13 cellular contexts compared by ENCODE assay signal in genomic region chr22:32839776-32840571, GRCh38. TPM values are rescaled to one million over a fixed set of nuclear protein-coding genes. Genes with fewer than 3 reads are reported as not detected.
DNase-seq lines count a peak whose midpoint lies in the region; ATAC-seq, FAIRE-seq and TF ChIP-seq lines count a peak whose summit lies in the region.
"Had no signal": no experiment of that assay in that cellular context is flagged by ENCODE, and none has a peak within 500 bp of the region (broad histone marks: within the 10 kb centered on the region; RNA-seq: fewer than 3 reads in every experiment).

No MANE protein-coding gene starts in this region.

- no peak overlapping the region for H3K4me3 Mint-ChIP-seq in astrocyte (ENCODE audit: unreplicated experiment)

- no peak overlapping the region for H3K27ac ChIP-seq in astrocyte (ENCODE audit: low read depth, low read length)
- peak overlapping the region; percentile 69 for H3K27ac ChIP-seq in cardiac muscle cell
- H3K27ac ChIP-seq in parathyroid adenoma, result peak overlapping the region; percentile 62
- peak overlapping the region; percentile 80 to 82 for H3K27ac ChIP-seq in uterus

- H3K27me3 Mint-ChIP-seq in astrocyte (ENCODE audit: low read depth, unreplicated experiment), result peaks cover 3% of the 10 kb centered on the region

- H3K9me3 Mint-ChIP-seq in astrocyte (ENCODE audit: unreplicated experiment), result peaks cover 3% of the 10 kb centered on the region

- H3K36me3 ChIP-seq in astrocyte (ENCODE audit: insufficient read depth, low read length) (peaks cover 6% of the 10 kb centered on the region), cardiac muscle cell (no peaks in the 10 kb centered on the region), parathyroid adenoma (ENCODE audit: control insufficient read depth, insufficient read depth, low read length) (no peaks in the 10 kb centered on the region), uterus (no peaks in the 10 kb centered on the region)

- H3K9ac ChIP-seq in astrocyte (ENCODE audit: low read length), result no peak overlapping the region
- H3K9ac ChIP-seq in parathyroid adenoma, result no peak overlapping the region

- H2AFZ ChIP-seq in astrocyte (ENCODE audit: low read depth, low read length), result no peak overlapping the region
- H2AFZ ChIP-seq in parathyroid adenoma, result no peak overlapping the region

- H3K4me2 ChIP-seq in astrocyte (ENCODE audit: low read length), result peak overlapping the region; percentile 31
- peak overlapping the region; percentile 37 for H3K4me2 ChIP-seq in parathyroid adenoma (ENCODE audit: low read length)

- H3K79me2 ChIP-seq in astrocyte (ENCODE audit: insufficient read depth, low read length) (peaks cover 61% of the 10 kb centered on the region), parathyroid adenoma (peaks cover 41% of the 10 kb centered on the region)

- TF ChIP-seq CTCF in astrocyte (IDR thresholded peaks at IDR 0.05; ENCODE audit: insufficient read depth, low read depth, low read length), result no peak
- no peak for TF ChIP-seq CTCF in cardiac muscle cell (IDR thresholded peaks at IDR 0.05; ENCODE audit: low read depth, low read length)
- TF ChIP-seq CTCF in parathyroid adenoma (IDR thresholded peaks at IDR 0.05), result no peak
- no peak for TF ChIP-seq CTCF in uterus (IDR thresholded peaks at IDR 0.05)

- no peaks in the 10 kb centered on the region for H3K9me3 ChIP-seq in astrocyte (ENCODE audit: insufficient read depth, low read depth, low read length)
- H3K9me3 ChIP-seq in cardiac muscle cell (ENCODE audit: low read depth), result no peaks in the 10 kb centered on the region
- H3K9me3 ChIP-seq in parathyroid adenoma (ENCODE audit: control insufficient read depth, low read length), result no peaks in the 10 kb centered on the region
- H3K9me3 ChIP-seq in uterus, result no peaks in the 10 kb centered on the region

- intact Hi-C loops in uterus (cut with DNase I; ENCODE audit: low total_unique reads), result no loop called here

- peaks cover 29% of the 10 kb centered on the region for H3K36me3 Mint-ChIP-seq in astrocyte (ENCODE audit: low read depth, unreplicated experiment)

- no peak for ATAC-seq in GM21360 (IDR thresholded peaks at IDR 0.05; ENCODE audit: unreplicated experiment)

- no peak for TF ChIP-seq POLR2A in uterus (IDR thresholded peaks at IDR 0.05)

- H3K4me3 ChIP-seq in astrocyte (ENCODE audit: insufficient read depth, low read depth, low read length) (no peak overlapping the region), cardiac muscle cell (no peak overlapping the region), parathyroid adenoma (ENCODE audit: low read depth, low read length) (no peak overlapping the region), uterus (peak overlapping the region in 1 of 2 donors; percentile 10)

- DNase-seq in astrocyte (ENCODE audit: low read depth) (peak; percentile 92), cardiac muscle cell (ENCODE audit: low read depth in 1 of 2, low spot score in 1 of 2) (peak in 1 of 2 donors; percentile 73), uterus (peak; percentile 68 to 81), activated T-cell treated with anti-CD3 and anti-CD28 coated beads for 4 hours (no peak), T1000 (lab: John Stamatoyannopoulos, UW) (no peak)
- DNase-seq: activated CD8-positive, alpha-beta memory T cell treated with anti-CD3 and anti-CD28 coated beads, Interleukin-2, amount 50 U/mL, for 48 hours; Calu3; RPMI8226; stimulated activated CD4-positive, alpha-beta T cell treated with anti-CD3 and anti-CD28 coated beads, Interleukin-2, amount 100 ng/mL, for 48 hours; stimulated activated naive CD4-positive, alpha-beta T cell had no signal

- H3K4me1 ChIP-seq in astrocyte (ENCODE audit: insufficient read depth, low read length) (peaks cover 11% of the 10 kb centered on the region), cardiac muscle cell (ENCODE audit: low read depth) (peaks cover 26% of the 10 kb centered on the region), parathyroid adenoma (peaks cover 26% of the 10 kb centered on the region), uterus (peaks cover 10 to 19% of the 10 kb centered on the region in 2 donors)

- H4K20me1 ChIP-seq in astrocyte (ENCODE audit: insufficient read depth, low read length), result peaks cover 98% of the 10 kb centered on the region

- no peak for FAIRE-seq in astrocyte (lab: Jason Lieb, UNC)
- FAIRE-seq: islet of Langerhans had no signal

- peaks cover 21% of the 10 kb centered on the region for H3K4me1 Mint-ChIP-seq in astrocyte (ENCODE audit: low read depth, unreplicated experiment)

- H3K27me3 ChIP-seq in astrocyte (ENCODE audit: insufficient read depth, low read length), result no peaks in the 10 kb centered on the region
- H3K27me3 ChIP-seq in cardiac muscle cell, result no peaks in the 10 kb centered on the region
- no peaks in the 10 kb centered on the region for H3K27me3 ChIP-seq in parathyroid adenoma (ENCODE audit: control insufficient read depth, insufficient read depth, low read length)
- no peaks in the 10 kb centered on the region for H3K27me3 ChIP-seq in uterus

- no peak overlapping the region for H3K27ac Mint-ChIP-seq in astrocyte (ENCODE audit: unreplicated experiment)

RNA-seq across cellular contexts. Expression of gene TIMP3, which starts 38.5 kb away (rescaled TPM):
- total RNA-seq in astrocyte (145 and 158 TPM in 2 replicates), cardiac muscle cell (72.8 and 91.3 TPM in 2 replicates), uterus (100 to 1,000 TPM; 192 to 702 (median 423) TPM)
- 85.9 and 126 TPM in 2 replicates for polyA plus RNA-seq in cardiac muscle cell

Comparison
In these comparisons a context has a peak if more than half of its experiments do, and no peak if none do; other contexts are left out.
1. DNase-seq: peak in astrocyte (single experiment) and uterus (2 of 2); none in activated T-cell treated with anti-CD3 and anti-CD28 coated beads for 4 hours (single experiment) and T1000 (single experiment).